8 cellular contexts compared by ENCODE assay signal in the genomic region with DNA sequence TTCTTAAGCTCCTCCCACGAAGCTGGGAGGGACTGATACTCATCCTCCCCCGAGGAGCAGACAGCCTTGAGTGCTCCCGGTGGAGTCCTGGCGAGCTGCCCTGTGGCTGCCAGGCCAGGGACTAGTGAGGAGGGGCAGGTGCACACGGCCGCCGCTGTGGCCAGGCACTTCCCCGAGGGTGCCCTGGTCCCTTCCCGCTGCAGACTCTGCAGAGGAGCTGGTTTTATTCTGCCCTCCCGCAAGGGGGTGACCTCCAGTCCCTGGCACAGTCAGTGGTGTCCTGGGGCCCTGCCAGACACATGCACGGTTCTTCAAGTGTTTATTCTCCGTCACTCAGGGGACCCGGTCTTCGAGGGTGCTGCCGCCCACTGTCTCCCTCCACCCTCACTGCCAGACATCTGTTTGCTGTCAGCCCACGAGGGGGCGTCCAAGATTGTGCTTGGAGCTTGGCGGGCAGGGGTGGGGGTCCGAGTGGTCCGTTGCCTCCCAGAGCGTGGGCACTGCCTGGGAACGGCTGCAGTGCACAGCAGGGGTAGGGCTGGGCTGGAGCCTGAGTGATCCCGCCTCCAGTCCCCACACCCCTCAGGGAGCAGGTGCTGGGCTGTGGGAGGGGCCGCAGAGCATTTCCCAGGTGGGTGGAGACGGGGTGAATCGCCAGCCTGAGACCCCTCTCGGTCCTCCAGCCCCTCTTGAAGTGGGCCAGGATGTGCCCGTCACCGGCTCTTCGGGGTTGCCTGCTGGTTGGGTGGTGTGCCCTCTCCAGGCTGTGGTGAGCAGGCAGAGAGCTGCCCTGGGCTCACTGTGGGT. TPM values are rescaled to one million over a fixed set of nuclear protein-coding genes. Genes with fewer than 3 reads are reported as not detected.
DNase-seq lines count a peak whose midpoint lies in the region; ATAC-seq and TF ChIP-seq lines count a peak whose summit lies in the region.

No MANE protein-coding gene starts in this region.

- H3K27me3 ChIP-seq in Peyer's patch, result no peaks in the 10 kb centered on the region
- no peaks in the 10 kb centered on the region for H3K27me3 ChIP-seq in upper lobe of right lung

- peak; percentile 74 for DNase-seq in DMS153 (lab: John Stamatoyannopoulos, UW)
- DNase-seq in Peyer's patch, result peak; percentile 52 to 88 (median 82)
- peak; percentile 3 for DNase-seq in astrocyte of the spinal cord (ENCODE audit: low read depth, low spot score)
- peak; percentile 93 for DNase-seq in left kidney (ENCODE audit: low read depth, low spot score)
- DNase-seq in upper lobe of right lung, result peak; percentile 84

- ATAC-seq in upper lobe of right lung (peak; percentile 33), GM18511 (IDR thresholded peaks at IDR 0.05; ENCODE audit: unreplicated experiment) (no peak), GM18867 (IDR thresholded peaks at IDR 0.05; ENCODE audit: unreplicated experiment) (no peak)

- H3K9me3 ChIP-seq in Peyer's patch, result no peaks in the 10 kb centered on the region
- no peaks in the 10 kb centered on the region for H3K9me3 ChIP-seq in upper lobe of right lung

- TF ChIP-seq POLR2A in Peyer's patch (IDR thresholded peaks at IDR 0.05), result peak; percentile 52 to 74

- peak; percentile 69 for TF ChIP-seq RAD21 in Ishikawa (IDR thresholded peaks at IDR 0.05; ENCODE audit: low read depth)

- H3K4me1 ChIP-seq in Peyer's patch (peaks cover 9 to 80% (median 25%) of the 10 kb centered on the region in 4 donors), upper lobe of right lung (peaks cover 33% of the 10 kb centered on the region)

- peak overlapping the region in 2 of 4 donors; percentile 42 to 50 for H3K4me3 ChIP-seq in Peyer's patch
- no peak overlapping the region for H3K4me3 ChIP-seq in astrocyte of the spinal cord (ENCODE audit: low read depth, low read length)
- no peak overlapping the region for H3K4me3 ChIP-seq in upper lobe of right lung

- 0 out of 2 replicates have a peak, but pooled peaks have one; percentile 5 for TF ChIP-seq EP300 in Ishikawa (IDR thresholded peaks at IDR 0.05; ENCODE audit: borderline replicate concordance)

- in situ Hi-C loops in astrocyte of the spinal cord (cut with HindIII; ENCODE audit: low sequenced_read_pairs), result no loop called here

- intact Hi-C loops in upper lobe of right lung (cut with DNase I), result no loop called here

- H3K27ac ChIP-seq in Peyer's patch, result peak overlapping the region in 3 of 4 donors; percentile 86 to 98 (median 96)
- H3K27ac ChIP-seq in upper lobe of right lung, result no peak overlapping the region

- no peaks in the 10 kb centered on the region for H3K36me3 ChIP-seq in Peyer's patch
- H3K36me3 ChIP-seq in upper lobe of right lung, result no peaks in the 10 kb centered on the region

- TF ChIP-seq CTCF in Peyer's patch (IDR thresholded peaks at IDR 0.05), result peak in 4 of 6 experiments; percentile 25 to 51 (median 40)
- TF ChIP-seq CTCF in astrocyte of the spinal cord (IDR thresholded peaks at IDR 0.05; ENCODE audit: low read depth, low read length), result peak; percentile 66
- TF ChIP-seq CTCF in upper lobe of right lung (IDR thresholded peaks at IDR 0.05), result peak; percentile 46

TF ChIP-seq in Ishikawa, 13 proteins besides CTCF, POLR2A, EP300 and RAD21:
- TF ChIP-seq CEBPB (IDR thresholded peaks at IDR 0.05) (no peak), ZBTB7A (IDR thresholded peaks at IDR 0.05; ENCODE audit: low read depth) (peak; percentile 91)

RNA-seq across cellular contexts. Expression of a gene that starts 3.1 kb away (rescaled TPM):
- 10 to 100 TPM in 2 of 4 donors, 1 to 10 TPM in 2; 7.2 to 33.8 (median 11.1) TPM for total RNA-seq in Peyer's patch
- 4.1 TPM for total RNA-seq in upper lobe of right lung

RNA-seq across cellular contexts. Expression of a gene that starts 17.2 kb away (rescaled TPM):
- total RNA-seq in Peyer's patch (10 to 100 TPM in 3 of 4 donors, 1 to 10 TPM in 1; 6.6 to 26.7 (median 13.4) TPM), upper lobe of right lung (0.64 TPM)

RNA-seq across cellular contexts. Expression of a gene that starts 23.2 kb away (rescaled TPM):
- total RNA-seq in Peyer's patch (100 to 1,000 TPM; 507 to 769 (median 622) TPM), upper lobe of right lung (1,050 TPM)

RNA-seq across cellular contexts. Expression of a gene that starts 43.0 kb away (rescaled TPM):
- total RNA-seq in Peyer's patch (100 to 1,000 TPM in 2 of 4 donors, 10 to 100 TPM in 2; 31.2 to 328 (median 87.3) TPM), upper lobe of right lung (279 TPM)

Comparison
In these comparisons a context has a peak if more than half of its experiments do, and no peak if none do; other contexts are left out.
1. DNase-seq: peak in every context shown above with its lines; median percentile 93 in left kidney; 84 in upper lobe of right lung; 82 in Peyer's patch; 74 in DMS153; 3 in astrocyte of the spinal cord.